1 cellular context compared by ENCODE assay signal in the genomic region with DNA sequence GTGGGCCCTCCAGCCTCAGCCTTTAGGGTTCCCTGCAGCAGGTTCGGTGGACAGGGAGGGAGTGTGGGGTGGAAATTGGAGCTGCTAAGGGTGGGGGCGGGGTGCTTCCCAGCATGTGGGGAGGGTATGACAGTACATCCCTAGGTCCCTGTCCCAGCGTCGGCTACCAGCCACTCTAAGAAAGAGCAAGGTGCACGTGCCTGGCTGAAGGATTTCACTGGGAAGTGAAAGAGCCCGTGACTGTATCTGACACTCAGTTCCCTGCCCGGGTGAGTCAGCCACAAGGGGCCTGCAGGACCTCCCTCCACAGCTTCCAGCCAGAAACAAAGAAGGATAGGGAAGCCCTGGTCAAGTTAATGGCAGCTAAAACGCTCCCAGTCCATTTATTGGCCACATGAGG.
A peak's percentile ranks its signal among the peaks of the same experiment; 100 is the strongest.
TF ChIP-seq lines count a peak whose summit lies in the region.

No MANE protein-coding gene starts in this region.

TF ChIP-seq in IMR-90, 13 proteins besides CTCF, POLR2A, EP300 and RAD21:
- peak; percentile 85 for TF ChIP-seq BHLHE40 (IDR thresholded peaks at IDR 0.05; ENCODE audit: low read depth, low read length)
- no peak for TF ChIP-seq MAFK (IDR thresholded peaks at IDR 0.05; ENCODE audit: low read depth, low read length)
